Comparison of ENCODE assay signal across 18 cellular contexts in the genomic region with DNA sequence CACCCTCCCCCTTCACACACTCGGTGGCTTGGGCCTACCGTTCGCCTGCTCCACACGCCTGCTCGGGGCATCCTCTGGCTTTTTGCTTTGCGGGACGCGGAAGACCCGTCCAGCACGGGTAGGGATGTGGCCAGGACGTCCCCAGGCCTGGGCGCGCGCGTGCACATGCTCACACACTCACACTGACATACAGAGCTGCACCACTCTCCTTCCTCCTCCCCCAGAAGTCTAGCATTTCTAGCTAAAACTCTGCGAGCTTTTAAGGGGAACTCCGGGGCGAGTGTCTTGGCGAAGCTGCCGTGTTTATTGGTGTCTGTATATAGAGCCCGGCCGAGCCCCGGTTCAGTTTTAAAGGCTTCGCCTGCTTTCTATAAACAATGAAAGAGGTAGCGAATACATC. TPM values are rescaled to one million over a fixed set of nuclear protein-coding genes. Genes with fewer than 3 reads are reported as not detected.
DNase-seq lines count a peak whose midpoint lies in the region; ATAC-seq and TF ChIP-seq lines count a peak whose summit lies in the region.
"Had no signal": no experiment of that assay in that cellular context is flagged by ENCODE, and none has a peak within 500 bp of the region (broad histone marks: within the 10 kb centered on the region; RNA-seq: fewer than 3 reads in every experiment).

No MANE protein-coding gene starts in this region.

- peaks cover 0 to 40% (median 16%) of the 10 kb centered on the region in 9 donors for H3K4me1 ChIP-seq in heart right ventricle
- H3K4me1 ChIP-seq in osteoblast (ENCODE audit: insufficient read depth, low read length) = no peaks in the 10 kb centered on the region
- H3K4me1 ChIP-seq: SJCRH30 had no signal

- no peaks in the 10 kb centered on the region for H3K36me3 Mint-ChIP-seq in activated CD4-positive, alpha-beta memory T cell treated with anti-CD3 and anti-CD28 coated beads for 36 hours
- H3K36me3 Mint-ChIP-seq: activated CD8-positive, alpha-beta memory T cell treated with anti-CD3 and anti-CD28 coated beads, Interleukin-2, amount 10 ng/mL, durations not matched to agents 7 days and 5 days had no signal

- H3K4me1 Mint-ChIP-seq in activated CD4-positive, alpha-beta memory T cell treated with anti-CD3 and anti-CD28 coated beads for 36 hours (ENCODE audit: low read depth) = no peaks in the 10 kb centered on the region
- H3K4me1 Mint-ChIP-seq: activated CD8-positive, alpha-beta memory T cell treated with anti-CD3 and anti-CD28 coated beads, Interleukin-2, amount 10 ng/mL, durations not matched to agents 7 days and 5 days; activated naive CD4-positive, alpha-beta T cell treated with anti-CD3 and anti-CD28 coated beads, Interleukin-2, amount 10 ng/mL, durations not matched to agents 7 days and 5 days had no signal

- H3K27me3 ChIP-seq in heart right ventricle = peaks cover 0 to 100% (median 74%) of the 10 kb centered on the region in 7 donors
- H3K27me3 ChIP-seq in osteoblast (ENCODE audit: insufficient read depth, low read length) = peaks cover 7% of the 10 kb centered on the region

- H3K27ac Mint-ChIP-seq in activated CD4-positive, alpha-beta memory T cell treated with anti-CD3 and anti-CD28 coated beads for 36 hours = no peak overlapping the region
- H3K27ac Mint-ChIP-seq: activated CD8-positive, alpha-beta memory T cell treated with anti-CD3 and anti-CD28 coated beads, Interleukin-2, amount 10 ng/mL, durations not matched to agents 7 days and 5 days; activated naive CD4-positive, alpha-beta T cell treated with anti-CD3 and anti-CD28 coated beads, Interleukin-2, amount 10 ng/mL, durations not matched to agents 7 days and 5 days had no signal

- H3K4me2 ChIP-seq in osteoblast (ENCODE audit: insufficient read depth, low read length) = no peak overlapping the region

- H3K4me3 Mint-ChIP-seq in activated CD4-positive, alpha-beta memory T cell treated with anti-CD3 and anti-CD28 coated beads for 36 hours = no peak overlapping the region
- H3K4me3 Mint-ChIP-seq: activated CD8-positive, alpha-beta memory T cell treated with anti-CD3 and anti-CD28 coated beads, Interleukin-2, amount 10 ng/mL, durations not matched to agents 7 days and 5 days; activated naive CD4-positive, alpha-beta T cell treated with anti-CD3 and anti-CD28 coated beads, Interleukin-2, amount 10 ng/mL, durations not matched to agents 7 days and 5 days had no signal

- POLR2A ChIA-PET in activated CD4-positive, alpha-beta memory T cell treated with anti-CD3 and anti-CD28 coated beads for 36 hours (lab: Charles Lee) = no interaction called here

- DNase-seq in Daoy (ENCODE audit: low read depth) = peak; percentile 65
- DNase-seq in RPMI8226 = peak; percentile 14
- peak; percentile 29 to 46 for DNase-seq in heart right ventricle
- DNase-seq in osteoblast (ENCODE audit: insufficient read length, low spot score, missing footprints) = peak; percentile 72
- DNase-seq in activated CD4-positive, alpha-beta memory T cell treated with anti-CD3 and anti-CD28 coated beads for 36 hours = no peak
- DNase-seq in NCI-H1105 treated with DMSO at 0.1 percent for 48 hours (lab: John Stamatoyannopoulos, UW) = no peak
- no peak for DNase-seq in medulla oblongata (ENCODE audit: extremely low spot score)
- DNase-seq in NCI-H187 treated with DMSO at 0.1 percent for 48 hours (lab: John Stamatoyannopoulos, UW) = no peak
- DNase-seq: activated CD8-positive, alpha-beta memory T cell treated with anti-CD3 and anti-CD28 coated beads, Interleukin-2, amount 10 ng/mL, durations not matched to agents 7 days and 5 days; activated naive CD4-positive, alpha-beta T cell treated with anti-CD3 and anti-CD28 coated beads, Interleukin-2, amount 10 ng/mL, durations not matched to agents 7 days and 5 days; DMS 273 treated with DMSO at 0.1 percent for 48 hours; hippocampal formation; mammary epithelial cell; NCI-H2171; SJCRH30; stimulated activated CD4-positive, alpha-beta T cell treated with anti-CD3 and anti-CD28 coated beads, Interleukin-15, amount 100 ng/mL, for 24 hours had no signal

- H3K27ac ChIP-seq in heart right ventricle (peak overlapping the region; percentile 38 to 73 (median 64)), osteoblast (ENCODE audit: low read depth, low read length) (no peak overlapping the region)
- H3K27ac ChIP-seq: SJCRH30 had no signal

- H3K9me3 ChIP-seq in heart right ventricle (no peaks in the 10 kb centered on the region), osteoblast (ENCODE audit: low read depth, low read length) (no peaks in the 10 kb centered on the region)
- H3K9me3 ChIP-seq: SJCRH30 had no signal

- H4K20me1 ChIP-seq in osteoblast (ENCODE audit: insufficient read depth, low read length) = no peaks in the 10 kb centered on the region

- H3K79me2 ChIP-seq in osteoblast (ENCODE audit: insufficient read depth, low read length) = no peaks in the 10 kb centered on the region

- CTCF ChIA-PET in activated CD4-positive, alpha-beta memory T cell treated with anti-CD3 and anti-CD28 coated beads for 36 hours (lab: Charles Lee) = no interaction called here

- intact Hi-C loops in heart right ventricle (cut with DNase I) = loop anchor here in 3 of 10 donors (5.0 to 10.0 kb wide), 2 partner anchors 34 to 46 kb away; no protein-coding TSS in a partner anchor
- intact Hi-C loops in activated CD4-positive, alpha-beta memory T cell treated with anti-CD3 and anti-CD28 coated beads for 36 hours (cut with micrococcal nuclease) = no loop called here

- no peak overlapping the region for H2AFZ ChIP-seq in osteoblast (ENCODE audit: low read length)

- peak in 7 of 8 donors; percentile 12 to 44 (median 34) for ATAC-seq in heart right ventricle
- ATAC-seq: activated CD8-positive, alpha-beta memory T cell treated with anti-CD3 and anti-CD28 coated beads, Interleukin-2, amount 10 ng/mL, durations not matched to agents 7 days and 5 days had no signal

- peaks cover 74% of the 10 kb centered on the region for H3K27me3 Mint-ChIP-seq in activated CD4-positive, alpha-beta memory T cell treated with anti-CD3 and anti-CD28 coated beads for 36 hours

- 13 to 20% methylated on average over 25 of the region's 25 CpGs for WGBS in heart right ventricle, 2 donors

- TF ChIP-seq CTCF in heart right ventricle (IDR thresholded peaks at IDR 0.05) (no peak), osteoblast (IDR thresholded peaks at IDR 0.05; ENCODE audit: extremely low read depth, low read depth, low read length) (no peak)

- H3K4me3 ChIP-seq in heart right ventricle (peak overlapping the region in 6 of 10 donors; percentile 3 to 29 (median 22)), osteoblast (ENCODE audit: insufficient read depth, low read length) (no peak overlapping the region)
- H3K4me3 ChIP-seq: SJCRH30 had no signal

- H3K36me3 ChIP-seq in heart right ventricle = peaks cover 0 to 34% (median 0%) of the 10 kb centered on the region in 9 donors
- H3K36me3 ChIP-seq in osteoblast (ENCODE audit: insufficient read depth, low read length) = no peaks in the 10 kb centered on the region
- H3K36me3 ChIP-seq: SJCRH30 had no signal

- H3K9me3 Mint-ChIP-seq in activated CD4-positive, alpha-beta memory T cell treated with anti-CD3 and anti-CD28 coated beads for 36 hours = no peaks in the 10 kb centered on the region
- H3K9me3 Mint-ChIP-seq: activated naive CD4-positive, alpha-beta T cell treated with anti-CD3 and anti-CD28 coated beads, Interleukin-2, amount 10 ng/mL, durations not matched to agents 7 days and 5 days had no signal

RNA-seq across cellular contexts. Expression of a gene that starts 5.0 kb away (rescaled TPM):
- 2.9 and 4.5 TPM in 2 replicates for total RNA-seq in Daoy (2014; rRNA removed; shearing (Covaris generic))
- total RNA-seq in heart right ventricle (10 to 100 TPM; 24.6 to 70.1 (median 54.3) TPM), osteoblast (not detected in 2 replicates)
- 10 to 100 TPM in 1 of 2 donors, 1 to 10 TPM in 1; 4.0 to 30.2 TPM for polyA plus RNA-seq in heart right ventricle
- not detected for total RNA-seq in activated CD4-positive, alpha-beta memory T cell treated with anti-CD3 and anti-CD28 coated beads for 36 hours
- total RNA-seq: activated CD8-positive, alpha-beta memory T cell treated with anti-CD3 and anti-CD28 coated beads, Interleukin-2, amount 10 ng/mL, durations not matched to agents 7 days and 5 days; bronchial epithelial cell; mammary epithelial cell; SJCRH30; temporal lobe had no signal
- polyA plus RNA-seq: mammary epithelial cell had no signal

Comparison
In these comparisons a context has a peak if more than half of its experiments do, and no peak if none do; other contexts are left out.
1. DNase-seq: peak in Daoy (single experiment), RPMI8226 (single experiment), heart right ventricle (2 of 2) and osteoblast (single experiment); none in activated CD4-positive, alpha-beta memory T cell treated with anti-CD3 and anti-CD28 coated beads for 36 hours (single experiment), NCI-H1105 treated with DMSO at 0.1 percent for 48 hours (single experiment), medulla oblongata (single experiment) and NCI-H187 treated with DMSO at 0.1 percent for 48 hours (single experiment).